ENCODE assay signal across 1 cellular context in genomic region chr22:25402501-25403283, GRCh38.
TF ChIP-seq lines count a peak whose summit lies in the region.

No MANE protein-coding gene starts in this region.

TF ChIP-seq in Ishikawa, 13 proteins besides CTCF, POLR2A, EP300 and RAD21 (continued from another document):
- TF ChIP-seq REST (IDR thresholded peaks at IDR 0.05; ENCODE audit: low read depth), result peak; percentile 65
- peak; percentile 71 for TF ChIP-seq MAX (IDR thresholded peaks at IDR 0.05)
- no peak for TF ChIP-seq EGR1 (IDR thresholded peaks at IDR 0.05)
TF ChIP-seq in Ishikawa: peak in this region for 5.
